In the genomic region with DNA sequence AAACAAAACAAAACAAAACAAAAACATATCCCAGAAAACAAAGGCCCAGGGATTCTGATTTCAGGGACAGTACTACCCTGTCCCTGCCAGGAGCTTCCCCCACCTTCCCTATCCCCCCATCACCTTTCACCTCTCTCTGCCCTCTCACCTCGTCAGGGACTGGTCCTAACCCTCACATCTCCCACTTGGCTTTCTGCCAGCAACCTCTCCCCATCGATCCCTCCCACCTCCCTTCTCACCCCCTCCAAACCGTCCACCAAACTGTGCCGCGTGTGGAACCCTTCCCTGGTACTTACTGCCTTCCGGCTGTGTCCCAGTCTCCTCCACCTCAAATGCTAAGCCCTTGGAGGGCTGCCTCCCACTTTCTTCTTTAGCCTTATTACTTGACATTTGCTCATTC, we compare ENCODE assay signal across 26 cellular contexts. TPM values are rescaled to one million over a fixed set of nuclear protein-coding genes. Genes with fewer than 3 reads are reported as not detected.
DNase-seq lines count a peak whose midpoint lies in the region; ATAC-seq, FAIRE-seq and TF ChIP-seq lines count a peak whose summit lies in the region.
"Had no signal": no experiment of that assay in that cellular context is flagged by ENCODE, and none has a peak within 500 bp of the region (broad histone marks: within the 10 kb centered on the region; RNA-seq: fewer than 3 reads in every experiment).

No MANE protein-coding gene starts in this region.

- H4K8ac ChIP-seq in mesenchymal stem cell (ENCODE audit: low read length) = no peak overlapping the region

- H2AK5ac ChIP-seq in mesenchymal stem cell (ENCODE audit: low read length, severe bottlenecking) = no peak overlapping the region

- H3K79me2 ChIP-seq in K562 (ENCODE audit: control insufficient read depth, insufficient read depth, low read length) = no peaks in the 10 kb centered on the region
- no peaks in the 10 kb centered on the region for H3K79me2 ChIP-seq in PC-3 (ENCODE audit: low read length)

- no peak overlapping the region for H3K18ac ChIP-seq in mesenchymal stem cell (ENCODE audit: low read depth in 1 of 2, low read length in 2 of 2)

- DNase-seq in K562 (ENCODE audit: extremely low read depth in 1 of 4, low spot score in 3 of 4) (no peak), endodermal cell (peak; percentile 24), mesenchymal stem cell (no peak), OCI-M2 (lab: John Stamatoyannopoulos, UW; ENCODE audit: unreplicated experiment) (no peak), kidney tubule cell (ENCODE audit: low spot score) (no peak), PC-3 (no peak)
- DNase-seq: Caco-2; CD4-positive, CD25-positive, alpha-beta regulatory T cell; CD8-positive, alpha-beta T cell; DMS 273 treated with DMSO at 0.1 percent for 48 hours; DMS79; EL; GDM1; GM23248; H7; HCEC 1CT had no signal

- intact Hi-C loops in K562 (cut with micrococcal nuclease) = no loop called here
- intact Hi-C loops in PC-3 (cut with micrococcal nuclease) = no loop called here

- no peaks in the 10 kb centered on the region for H3K27me3 Mint-ChIP-seq in endodermal cell (ENCODE audit: insufficient read depth)
- H3K27me3 Mint-ChIP-seq: B cell; CD4-positive, CD25-positive, alpha-beta regulatory T cell had no signal

- no peak for ATAC-seq in K562
- ATAC-seq in SK-N-SH treated with all-trans-retinoic acid at 6 μM for 48 hours = no peak
- ATAC-seq in PC-3 = no peak
- ATAC-seq: CD8-positive, alpha-beta T cell; GM12878 had no signal

- peaks cover 13% of the 10 kb centered on the region for H3K4me1 Mint-ChIP-seq in endodermal cell
- H3K4me1 Mint-ChIP-seq: B cell; CD4-positive, CD25-positive, alpha-beta regulatory T cell had no signal

- H3K4me2 ChIP-seq in K562 (ENCODE audit: insufficient read depth, low read length) = no peak overlapping the region
- no peak overlapping the region for H3K4me2 ChIP-seq in mesenchymal stem cell (ENCODE audit: low read length, poor library complexity, severe bottlenecking)
- H3K4me2 ChIP-seq in PC-3 (ENCODE audit: low read length) = no peak overlapping the region
- H3K4me2 ChIP-seq: BLaER1 had no signal

- H3K27ac ChIP-seq in HEK293 (ENCODE audit: extremely low read depth, low read depth, low read length) (no peak overlapping the region), K562 (ENCODE audit: extremely low read depth, low read depth, low read length) (no peak overlapping the region), endodermal cell (ENCODE audit: low read depth, low read length) (no peak overlapping the region), mesenchymal stem cell (ENCODE audit: low read length, poor library complexity, severe bottlenecking) (no peak overlapping the region), PC-3 (ENCODE audit: low read length) (no peak overlapping the region)
- H3K27ac ChIP-seq: BLaER1, C4-2B, GM23248 had no signal

- FAIRE-seq in K562 (lab: Jason Lieb, UNC) = no peak
- FAIRE-seq: A204.1, D721Med, GM12878, GM19239, H1 had no signal

- H3K23ac ChIP-seq in mesenchymal stem cell (ENCODE audit: low read length in 2 of 2) = no peak overlapping the region

- H3K4ac ChIP-seq in mesenchymal stem cell (ENCODE audit: low read depth in 1 of 2, low read length in 2 of 2) = no peak overlapping the region

- H4K91ac ChIP-seq in mesenchymal stem cell (ENCODE audit: low read length) = no peak overlapping the region

- H3K9ac ChIP-seq in K562 (ENCODE audit: insufficient read depth in 1 of 2, low read depth in 2 of 2, low read length in 2 of 2) = no peak overlapping the region
- H3K9ac ChIP-seq in endodermal cell (ENCODE audit: extremely low read depth, low read length, poor library complexity, severe bottlenecking) = no peak overlapping the region
- no peak overlapping the region for H3K9ac ChIP-seq in mesenchymal stem cell (ENCODE audit: low read length)
- no peak overlapping the region for H3K9ac ChIP-seq in PC-3 (ENCODE audit: low read length)
- H3K9ac ChIP-seq: BLaER1, GM23248 had no signal

- no peaks in the 10 kb centered on the region for H3K9me3 Mint-ChIP-seq in endodermal cell
- H3K9me3 Mint-ChIP-seq: CD4-positive, CD25-positive, alpha-beta regulatory T cell; CD8-positive, alpha-beta T cell had no signal

- H3K9me3 ChIP-seq in HEK293 (ENCODE audit: control insufficient read depth, insufficient read depth, low read depth, low read length) = no peaks in the 10 kb centered on the region
- H3K9me3 ChIP-seq in K562 (replicated peaks; ENCODE audit: control insufficient read depth, insufficient read depth, low read depth, low read length) = no peaks in the 10 kb centered on the region
- H3K9me3 ChIP-seq in endodermal cell (ENCODE audit: control insufficient read depth, low read length) = no peaks in the 10 kb centered on the region
- no peaks in the 10 kb centered on the region for H3K9me3 ChIP-seq in mesenchymal stem cell (ENCODE audit: control insufficient read depth, low read length)
- H3K9me3 ChIP-seq in PC-3 (ENCODE audit: low read length) = no peaks in the 10 kb centered on the region
- H3K9me3 ChIP-seq: BLaER1, Caco-2 had no signal

- CTCF ChIA-PET in HEK293 (lab: Yijun Ruan, JAX) (no interaction called here), K562 (lab: Yijun Ruan, JAX; ENCODE audit: low intra/inter-chr PET ratio) (no interaction called here), PC-3 (lab: Charles Lee) (no interaction called here)

- BruUV-seq in K562 (replicated peaks; lab: Mats Ljungman, UMichigan) (no TSS peak), PC-3 (replicated peaks; lab: Mats Ljungman, UMichigan) (no TSS peak)

- TF ChIP-seq RAD21 in K562 (CRISPR knock-in tag; conservative IDR thresholded peaks at IDR 0.05 in 1 of 2, IDR thresholded peaks at IDR 0.05 in 1 of 2) = no peak

- 24% methylated on average over 6 of the region's 6 CpGs for WGBS in K562 (ENCODE audit: insufficient coverage, low coverage, missing lambda C conversion rate)
- WGBS in endodermal cell (ENCODE audit: insufficient coverage in 1 of 2, insufficient read length in 1 of 2), 2 experiments = 89 to 91% methylated on average over 5 to 6 of the region's 6 CpGs
- WGBS in mesenchymal stem cell = 76% methylated on average over 6 of the region's 6 CpGs

- H2BK15ac ChIP-seq in mesenchymal stem cell (ENCODE audit: low read depth, poor library complexity, severe bottlenecking) = no peak overlapping the region

- no peak overlapping the region for H3K4me3 Mint-ChIP-seq in endodermal cell
- H3K4me3 Mint-ChIP-seq: B cell; CD4-positive, CD25-positive, alpha-beta regulatory T cell; CD8-positive, alpha-beta T cell had no signal

- H3K27ac Mint-ChIP-seq in endodermal cell = no peak overlapping the region
- H3K27ac Mint-ChIP-seq: B cell; CD4-positive, CD25-positive, alpha-beta regulatory T cell; CD8-positive, alpha-beta T cell had no signal

- H3K27me3 ChIP-seq in K562 (ENCODE audit: control insufficient read depth in 2 of 2, insufficient read depth in 2 of 2, low read length in 2 of 2) (peaks cover 32 to 65% of the 10 kb centered on the region in 2 experiments), endodermal cell (ENCODE audit: control insufficient read depth, insufficient read depth, low read length, poor library complexity, severe bottlenecking) (no peaks in the 10 kb centered on the region), mesenchymal stem cell (ENCODE audit: control insufficient read depth in 1 of 2, insufficient read depth in 1 of 2, low read length in 2 of 2) (peaks cover 0 to 9% of the 10 kb centered on the region in 2 experiments), PC-3 (ENCODE audit: low read length) (no peaks in the 10 kb centered on the region)
- H3K27me3 ChIP-seq: BLaER1 had no signal

- no peaks in the 10 kb centered on the region for H3K79me1 ChIP-seq in mesenchymal stem cell (replicated peaks; ENCODE audit: low read length, poor library complexity, severe bottlenecking)

- TF ChIP-seq POLR2A in K562 (conservative IDR thresholded peaks at IDR 0.05) = no peak

- TF ChIP-seq CTCF in HEK293 (tag by site-specific recombination; IDR thresholded peaks at IDR 0.05) (no peak), K562 (IDR thresholded peaks at IDR 0.05 in 2 of 3, conservative IDR thresholded peaks at IDR 0.05 in 1 of 3; ENCODE audit: insufficient read depth in 2 of 3, low read depth in 1 of 3, low read length in 3 of 3) (no peak), endodermal cell (conservative IDR thresholded peaks at IDR 0.05) (no peak), PC-3 (conservative IDR thresholded peaks at IDR 0.05; ENCODE audit: low read depth, low read length) (no peak)

- H3K36me3 Mint-ChIP-seq in endodermal cell (ENCODE audit: low read depth) = peaks cover 4% of the 10 kb centered on the region

- H3K14ac ChIP-seq in mesenchymal stem cell (ENCODE audit: low read length in 2 of 2) = no peak overlapping the region

- peaks cover 9% of the 10 kb centered on the region for H4K20me1 ChIP-seq in K562 (replicated peaks; ENCODE audit: control insufficient read depth, insufficient read depth, low read length)
- no peaks in the 10 kb centered on the region for H4K20me1 ChIP-seq in PC-3 (ENCODE audit: low read length)
- H4K20me1 ChIP-seq: BLaER1 had no signal

- no peak for TF ChIP-seq EP300 in K562 (IDR thresholded peaks at IDR 0.05; ENCODE audit: low read length)

- H3K9me2 ChIP-seq in PC-3 (replicated peaks; ENCODE audit: low read length) = no peaks in the 10 kb centered on the region

- H2AFZ ChIP-seq in K562 (ENCODE audit: low read depth, low read length) (no peak overlapping the region), mesenchymal stem cell (ENCODE audit: low read depth, low read length) (no peak overlapping the region), PC-3 (ENCODE audit: low read length) (no peak overlapping the region)
- H2AFZ ChIP-seq: GM23248 had no signal

- peak overlapping the region; percentile 64 for H2BK120ac ChIP-seq in mesenchymal stem cell (ENCODE audit: low read depth, low read length)

- peaks cover 0 to 15% of the 10 kb centered on the region in 2 experiments; a peak in 1 of 3 replicates for H3K36me3 ChIP-seq in HEK293 (ENCODE audit: control insufficient read depth in 2 of 2, insufficient read depth in 1 of 2, low read length in 2 of 2)
- H3K36me3 ChIP-seq in K562 (ENCODE audit: control insufficient read depth, insufficient read depth, low read length) = no peaks in the 10 kb centered on the region
- no peaks in the 10 kb centered on the region for H3K36me3 ChIP-seq in endodermal cell (ENCODE audit: control insufficient read depth, insufficient read depth, low read length)
- H3K36me3 ChIP-seq in mesenchymal stem cell (ENCODE audit: control insufficient read depth in 1 of 2, insufficient read depth in 2 of 2, low read depth in 1 of 2, low read length in 2 of 2) = peaks cover 0 to 2% of the 10 kb centered on the region in 2 experiments
- H3K36me3 ChIP-seq in PC-3 (ENCODE audit: low read depth, low read length) = no peaks in the 10 kb centered on the region

- H3K4me3 ChIP-seq in HEK293 (ENCODE audit: low read depth, low read length) (no peak overlapping the region), K562 (no peak overlapping the region), endodermal cell (ENCODE audit: low read length) (no peak overlapping the region), mesenchymal stem cell (ENCODE audit: insufficient read depth in 1 of 2, low read depth in 1 of 2, low read length in 2 of 2) (no peak overlapping the region), PC-3 (ENCODE audit: low read length) (no peak overlapping the region)
- H3K4me3 ChIP-seq: BLaER1, GM12878, GM23248 had no signal

- in situ Hi-C loops in K562 (cut with MboI) = no loop called here

- H3F3A ChIP-seq in PC-3 (ENCODE audit: low read length, unreplicated experiment) = no peaks in the 10 kb centered on the region

- H3K4me1 ChIP-seq in HEK293 (ENCODE audit: control insufficient read depth, insufficient read depth, low read length) (no peaks in the 10 kb centered on the region), K562 (replicated peaks in 1 of 2; ENCODE audit: control insufficient read depth in 2 of 2, insufficient read depth in 2 of 2, low read length in 2 of 2) (no peaks in the 10 kb centered on the region), endodermal cell (ENCODE audit: control insufficient read depth, insufficient read depth, low read length) (no peaks in the 10 kb centered on the region), mesenchymal stem cell (ENCODE audit: control insufficient read depth, insufficient read depth, low read depth, low read length) (no peaks in the 10 kb centered on the region), PC-3 (ENCODE audit: insufficient read depth, low read length) (no peaks in the 10 kb centered on the region)
- H3K4me1 ChIP-seq: Caco-2 had no signal

- no peak overlapping the region for H2BK12ac ChIP-seq in mesenchymal stem cell (ENCODE audit: low read length in 2 of 2)

- H3K9me1 ChIP-seq in K562 (ENCODE audit: control insufficient read depth, insufficient read depth, low read length) = no peaks in the 10 kb centered on the region

- POLR2A ChIA-PET in HEK293 (lab: Yijun Ruan, JAX) (no interaction called here), K562 (lab: Yijun Ruan, JAX) (no interaction called here), PC-3 (lab: Charles Lee; ENCODE audit: unreplicated experiment) (no interaction called here)

- no peak overlapping the region for H2BK5ac ChIP-seq in mesenchymal stem cell (ENCODE audit: low read depth, low read length, poor library complexity, severe bottlenecking)

RNA-seq across cellular contexts. Expression of gene TMEM186, which starts 36.4 kb away (rescaled TPM):
- total RNA-seq in K562 (2011; cell fraction: chromatin; rRNA removed; ENCODE audit: low replicate concordance) = 12.4 and 19.3 TPM in 2 replicates
- total RNA-seq in K562 (2011; cell fraction: nucleolus; rRNA removed) = 17.0 and 19.2 TPM in 2 replicates
- 21.9 and 24.2 TPM in 2 replicates for total RNA-seq in K562 (2011; cell fraction: nucleoplasm; rRNA removed)
- 10.1 and 11.2 TPM in 2 replicates for total RNA-seq in K562 (2014; rRNA removed)
- total RNA-seq in K562 (2014; rRNA removed; fragmentation: Illumina TruSeq; extraction: Trizol) = 13.1 and 15.4 TPM in 2 replicates
- 10.1 and 11.0 TPM in 2 replicates for total RNA-seq in K562 (2015; rRNA removed; fragmentation: Illumina TruSeq; extraction: Trizol)
- total RNA-seq in K562 (2021) = 17.8 TPM in 2 replicates
- 14.9 and 16.4 TPM in 2 replicates for polyA plus RNA-seq in K562 (2011; rRNA removed)
- 15.7 and 17.1 TPM in 2 replicates for polyA plus RNA-seq in K562 (2011; cell fraction: cytosol; rRNA removed)
- polyA plus RNA-seq in K562 (2011; cell fraction: nucleus; rRNA removed) = 14.9 and 17.5 TPM in 2 replicates
- polyA plus RNA-seq in K562 (2012) = 15.0 and 20.4 TPM in 2 replicates
- polyA plus RNA-seq in K562 (2014; fragmentation: Illumina TruSeq; extraction: Trizol) = 16.2 and 19.7 TPM in 2 replicates
- polyA plus RNA-seq in K562 (2014; fragmentation: Nextera tagmentation; extraction: Ambion mirVana) = 10 to 100 TPM; 27.3 to 33.4 TPM
- polyA plus RNA-seq in K562 (2014; rRNA removed) = 17.3 and 18.5 TPM in 2 replicates
- polyA minus RNA-seq in K562 (2011; rRNA and poly(A)+ RNA removed) = 12.7 and 13.4 TPM in 2 replicates
- polyA minus RNA-seq in K562 (2011; cell fraction: cytosol; rRNA and poly(A)+ RNA removed) = 4.6 and 4.8 TPM in 2 replicates
- polyA minus RNA-seq in K562 (2011; cell fraction: nucleus; rRNA and poly(A)+ RNA removed) = 4.3 and 8.0 TPM in 2 replicates
- total RNA-seq in endodermal cell = 10 to 100 TPM; 10.9 to 14.0 TPM
- polyA plus RNA-seq in endodermal cell (2013, experiment 1 of 2) = 9.9 TPM
- 7.7 TPM for polyA plus RNA-seq in endodermal cell (2013, experiment 2 of 2)
- 5.4 TPM for polyA plus RNA-seq in mesenchymal stem cell (2013, experiment 1 of 2)
- polyA plus RNA-seq in mesenchymal stem cell (2013, experiment 2 of 2) = 5.6 TPM
- total RNA-seq in PC-3 (2014; rRNA removed) = 5.8 and 7.4 TPM in 2 replicates

RNA-seq across cellular contexts. Expression of gene PMM2, which starts 36.6 kb away (rescaled TPM):
- total RNA-seq in K562 (2011; cell fraction: chromatin; rRNA removed; ENCODE audit: low replicate concordance) = 104 and 130 TPM in 2 replicates
- total RNA-seq in K562 (2011; cell fraction: nucleolus; rRNA removed) = 64.9 and 66.9 TPM in 2 replicates
- 106 and 149 TPM in 2 replicates for total RNA-seq in K562 (2011; cell fraction: nucleoplasm; rRNA removed)
- total RNA-seq in K562 (2014; rRNA removed) = 17.8 and 30.4 TPM in 2 replicates
- total RNA-seq in K562 (2014; rRNA removed; fragmentation: Illumina TruSeq; extraction: Trizol) = 29.8 and 33.9 TPM in 2 replicates
- total RNA-seq in K562 (2015; rRNA removed; fragmentation: Illumina TruSeq; extraction: Trizol) = 37.6 and 42.7 TPM in 2 replicates
- 28.9 and 32.0 TPM in 2 replicates for total RNA-seq in K562 (2021)
- polyA plus RNA-seq in K562 (2011; rRNA removed) = 16.3 and 21.1 TPM in 2 replicates
- polyA plus RNA-seq in K562 (2011; cell fraction: cytosol; rRNA removed) = 11.9 and 14.4 TPM in 2 replicates
- polyA plus RNA-seq in K562 (2011; cell fraction: nucleus; rRNA removed) = 24.1 and 29.4 TPM in 2 replicates
- 20.8 and 23.0 TPM in 2 replicates for polyA plus RNA-seq in K562 (2012)
- polyA plus RNA-seq in K562 (2014; fragmentation: Illumina TruSeq; extraction: Trizol) = 27.2 and 34.0 TPM in 2 replicates
- polyA plus RNA-seq in K562 (2014; fragmentation: Nextera tagmentation; extraction: Ambion mirVana) = 1 to 10 TPM; 5.6 to 7.8 TPM
- polyA plus RNA-seq in K562 (2014; rRNA removed) = 25.9 and 27.1 TPM in 2 replicates
- polyA minus RNA-seq in K562 (2011; rRNA and poly(A)+ RNA removed) = 18.4 and 27.8 TPM in 2 replicates
- polyA minus RNA-seq in K562 (2011; cell fraction: cytosol; rRNA and poly(A)+ RNA removed) = 10.2 and 16.6 TPM in 2 replicates
- 22.2 and 42.1 TPM in 2 replicates for polyA minus RNA-seq in K562 (2011; cell fraction: nucleus; rRNA and poly(A)+ RNA removed)
- total RNA-seq in endodermal cell = 10 to 100 TPM; 47.6 to 48.2 TPM
- polyA plus RNA-seq in endodermal cell (2013, experiment 1 of 2) = 18.2 TPM
- polyA plus RNA-seq in endodermal cell (2013, experiment 2 of 2) = 19.4 TPM
- 59.6 TPM for polyA plus RNA-seq in mesenchymal stem cell (2013, experiment 1 of 2)
- 58.9 TPM for polyA plus RNA-seq in mesenchymal stem cell (2013, experiment 2 of 2)
- 28.4 and 35.2 TPM in 2 replicates for total RNA-seq in PC-3 (2014; rRNA removed)

Comparison
In these comparisons a context has a peak if more than half of its experiments do, and no peak if none do; other contexts are left out.
1. Of the 44 proteins assayed by ChIP-seq in both K562 and HEK293: peak only in K562: none; only in HEK293: ZNF398; in both: none; in neither: 43.